8 cellular contexts compared by ENCODE assay signal in the genomic region with DNA sequence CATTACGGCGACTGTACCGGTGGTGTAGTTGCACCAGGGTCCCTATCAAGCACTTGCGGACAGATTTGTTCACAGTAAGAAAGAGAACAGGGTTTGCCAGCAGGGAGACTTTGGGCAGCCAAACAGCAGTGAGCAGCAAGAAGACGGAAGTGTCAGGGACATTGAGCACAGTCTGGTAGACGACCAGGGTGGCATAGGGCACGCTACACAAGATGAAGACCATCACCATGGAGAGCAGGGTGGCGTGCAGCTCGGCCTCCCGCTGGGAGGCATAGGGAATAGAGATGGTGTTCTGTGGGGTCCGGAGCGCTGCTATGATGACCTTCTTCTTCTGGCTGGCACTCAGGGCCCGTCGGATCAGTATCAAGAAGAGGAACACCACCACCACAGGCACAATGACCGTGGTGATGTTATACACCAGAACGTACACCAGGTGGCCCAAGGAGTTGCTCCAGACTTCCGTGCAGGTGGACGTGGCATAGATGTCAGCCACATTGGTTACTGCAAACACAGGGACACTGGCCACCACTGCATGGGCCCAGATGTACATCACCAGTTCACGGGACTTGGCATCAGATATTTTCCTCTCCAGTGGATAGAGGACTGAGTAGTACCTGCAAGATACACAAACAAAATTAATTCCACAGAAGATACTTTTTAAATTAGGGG. TPM values are rescaled to one million over a fixed set of nuclear protein-coding genes. Genes with fewer than 3 reads are reported as not detected.
DNase-seq lines count a peak whose midpoint lies in the region; ATAC-seq and TF ChIP-seq lines count a peak whose summit lies in the region.

No MANE protein-coding gene starts in this region.

- CTCF ChIA-PET in Calu3 (lab: Charles Lee), result no interaction called here

- no peak overlapping the region for H3K9ac ChIP-seq in trophoblast cell (ENCODE audit: low read length)

- H3K9me3 Mint-ChIP-seq in Calu3 (ENCODE audit: low read depth, unreplicated experiment), result no peaks in the 10 kb centered on the region

- peaks cover 8% of the 10 kb centered on the region for H3K4me1 Mint-ChIP-seq in Calu3 (ENCODE audit: low read depth, unreplicated experiment)

- H2AK5ac ChIP-seq in trophoblast cell (ENCODE audit: low read length), result no peak overlapping the region

- no peak overlapping the region for H4K8ac ChIP-seq in trophoblast cell (ENCODE audit: low read depth, low read length)

- no peaks in the 10 kb centered on the region for H3K27me3 ChIP-seq in trophoblast cell (ENCODE audit: insufficient read depth, low read length)

- H3K4me1 ChIP-seq in trophoblast cell (ENCODE audit: control insufficient read depth in 1 of 2, insufficient read depth in 2 of 2, low read length in 2 of 2), result no peaks in the 10 kb centered on the region

- H3K79me2 ChIP-seq in trophoblast cell (ENCODE audit: control insufficient read depth, insufficient read depth, low read length, poor library complexity), result no peaks in the 10 kb centered on the region

- no peak overlapping the region for H3K4me3 Mint-ChIP-seq in Calu3 (ENCODE audit: low read depth, unreplicated experiment)

- peaks cover 3% of the 10 kb centered on the region for H3K9me3 ChIP-seq in trophoblast cell (ENCODE audit: insufficient read depth, low read depth, low read length)

- intact Hi-C loops in Calu3 (cut with micrococcal nuclease; ENCODE audit: unreplicated experiment), result loop anchor here (1.0 to 5.0 kb wide), 2 partner anchors 74 to 131 kb away; a partner anchor contains a TSS

- H3K79me1 ChIP-seq in trophoblast cell (ENCODE audit: low read length), result no peaks in the 10 kb centered on the region

- no peak overlapping the region for H3K4me3 ChIP-seq in trophoblast cell (ENCODE audit: low read depth, low read length)

- no peaks in the 10 kb centered on the region for H3K36me3 Mint-ChIP-seq in Calu3 (ENCODE audit: insufficient read depth, unreplicated experiment)

- no peak overlapping the region for H4K91ac ChIP-seq in trophoblast cell (ENCODE audit: low read depth, low read length)

- in situ Hi-C loops in T47D (cut with HindIII; ENCODE audit: low pct_unique_long_range_greater_than_20kb, low sequenced_read_pairs), result no loop called here

- H3K4ac ChIP-seq in trophoblast cell (ENCODE audit: low read depth, low read length), result no peak overlapping the region

- no peaks in the 10 kb centered on the region for H3K27me3 Mint-ChIP-seq in Calu3 (ENCODE audit: unreplicated experiment)

- peak; percentile 50 for DNase-seq in Calu3
- DNase-seq in T47D (ENCODE audit: low read depth in 1 of 2, low spot score in 1 of 2), result peak; percentile 34 to 74
- peak; percentile 38 to 62 for DNase-seq in trophoblast cell
- DNase-seq in dedifferentiated amniotic fluid mesenchymal stem cell (ENCODE audit: extremely low spot score), result no peak
- DNase-seq in amniotic stem cell (lab: John Stamatoyannopoulos, UW), result no peak
- DNase-seq in SIG-M5 treated with dmso at 0.1 percent for 504 hours (lab: John Stamatoyannopoulos, UW; ENCODE audit: unreplicated experiment), result no peak

- no peak overlapping the region for H3K27ac ChIP-seq in trophoblast cell (ENCODE audit: low read depth, low read length)

- ATAC-seq in GM19035 (IDR thresholded peaks at IDR 0.05; ENCODE audit: unreplicated experiment), result peak; percentile 64

- no TSS peak for BruUV-seq in Calu3 (replicated peaks; lab: Mats Ljungman, UMichigan)

- no peaks in the 10 kb centered on the region for H3K36me3 ChIP-seq in trophoblast cell (ENCODE audit: control insufficient read depth in 1 of 2, insufficient read depth in 2 of 2, low read length in 2 of 2)

- H3K27ac Mint-ChIP-seq in Calu3 (ENCODE audit: unreplicated experiment), result no peak overlapping the region

- H2BK12ac ChIP-seq in trophoblast cell (ENCODE audit: low read length), result no peak overlapping the region

- H2BK5ac ChIP-seq in trophoblast cell (ENCODE audit: low read depth, low read length, poor library complexity), result no peak overlapping the region

- H3K4me2 ChIP-seq in trophoblast cell (ENCODE audit: low read length), result no peak overlapping the region

- H3K18ac ChIP-seq in trophoblast cell (ENCODE audit: low read length), result no peak overlapping the region

- no peak overlapping the region for H2BK120ac ChIP-seq in trophoblast cell (ENCODE audit: insufficient read depth, low read length, poor library complexity)

- no peak overlapping the region for H3K14ac ChIP-seq in trophoblast cell (ENCODE audit: low read length)

- no peak for TF ChIP-seq CTCF in Calu3 (IDR thresholded peaks at IDR 0.05; ENCODE audit: unreplicated experiment)
- TF ChIP-seq CTCF in LNCAP (IDR thresholded peaks at IDR 0.05), result peak; percentile 51

- no peak overlapping the region for H2AFZ ChIP-seq in trophoblast cell (ENCODE audit: insufficient read depth, low read length, poor library complexity)

- no peak overlapping the region for H4K12ac ChIP-seq in trophoblast cell (ENCODE audit: low read depth, low read length)

- no peak overlapping the region for H3K23ac ChIP-seq in trophoblast cell (ENCODE audit: low read length)

- no CpG with 5 or more reads among the region's 19 CpGs for WGBS in trophoblast cell (ENCODE audit: extremely low coverage, insufficient coverage, insufficient read length)

RNA-seq across cellular contexts. Expression of a gene that starts 19.1 kb away (rescaled TPM):
- 0.27 and 0.28 TPM in 2 replicates for total RNA-seq in Calu3 (2022)
- 0.08 and 0.12 TPM in 2 replicates for polyA plus RNA-seq in trophoblast cell (2013)

Comparison
In these comparisons a context has a peak if more than half of its experiments do, and no peak if none do; other contexts are left out.
1. DNase-seq: peak in Calu3 (single experiment), T47D (2 of 2) and trophoblast cell (2 of 2); none in dedifferentiated amniotic fluid mesenchymal stem cell (single experiment), amniotic stem cell (single experiment) and SIG-M5 treated with dmso at 0.1 percent for 504 hours (single experiment).